1 cellular context compared by ENCODE assay signal in the genomic region with DNA sequence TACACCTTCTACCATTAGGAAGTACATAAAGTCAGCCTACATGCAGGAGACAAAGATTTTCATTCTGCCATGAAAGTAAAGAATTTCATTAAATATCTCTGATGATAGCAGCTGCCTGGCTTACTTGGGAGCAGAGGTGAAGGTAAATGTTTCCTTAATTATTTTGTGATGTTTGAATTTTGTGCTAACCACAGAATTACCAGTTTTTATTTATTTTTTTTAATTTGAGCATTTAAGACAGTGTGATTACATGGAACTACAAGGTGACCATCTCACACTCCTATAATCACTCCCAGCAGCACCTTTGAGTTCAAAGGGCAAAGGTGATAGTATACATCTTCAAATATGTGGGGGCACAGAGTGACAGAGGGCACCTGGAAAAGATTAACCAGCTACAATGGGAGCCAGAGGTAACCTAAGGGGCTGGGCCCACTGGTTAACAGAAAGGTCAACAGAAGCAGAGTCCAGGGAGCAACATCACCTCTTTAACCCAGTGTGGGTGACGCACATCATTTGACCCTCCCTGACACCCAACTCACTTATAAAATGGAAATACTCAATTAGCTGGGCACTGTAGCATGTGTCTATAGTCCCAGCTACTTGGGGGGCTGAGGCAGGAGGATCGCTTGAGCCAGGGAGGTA.
TF ChIP-seq lines count a peak whose summit lies in the region.

No MANE protein-coding gene starts in this region.

TF ChIP-seq in liver, 16 proteins besides CTCF, POLR2A, EP300 and RAD21 (continued from another document):
- TF ChIP-seq, protein P1, sequence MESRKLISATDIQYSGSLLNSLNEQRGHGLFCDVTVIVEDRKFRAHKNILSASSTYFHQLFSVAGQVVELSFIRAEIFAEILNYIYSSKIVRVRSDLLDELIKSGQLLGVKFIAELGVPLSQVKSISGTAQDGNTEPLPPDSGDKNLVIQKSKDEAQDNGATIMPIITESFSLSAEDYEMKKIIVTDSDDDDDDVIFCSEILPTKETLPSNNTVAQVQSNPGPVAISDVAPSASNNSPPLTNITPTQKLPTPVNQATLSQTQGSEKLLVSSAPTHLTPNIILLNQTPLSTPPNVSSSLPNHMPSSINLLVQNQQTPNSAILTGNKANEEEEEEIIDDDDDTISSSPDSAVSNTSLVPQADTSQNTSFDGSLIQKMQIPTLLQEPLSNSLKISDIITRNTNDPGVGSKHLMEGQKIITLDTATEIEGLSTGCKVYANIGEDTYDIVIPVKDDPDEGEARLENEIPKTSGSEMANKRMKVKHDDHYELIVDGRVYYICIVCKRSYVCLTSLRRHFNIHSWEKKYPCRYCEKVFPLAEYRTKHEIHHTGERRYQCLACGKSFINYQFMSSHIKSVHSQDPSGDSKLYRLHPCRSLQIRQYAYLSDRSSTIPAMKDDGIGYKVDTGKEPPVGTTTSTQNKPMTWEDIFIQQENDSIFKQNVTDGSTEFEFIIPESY (IDR thresholded peaks at IDR 0.05), result peak; percentile 86
- TF ChIP-seq FOXA1 (IDR thresholded peaks at IDR 0.05) (peak; percentile 92), RXRA (IDR thresholded peaks at IDR 0.05) (peak; percentile 97 to 98), EGR1 (IDR thresholded peaks at IDR 0.05; ENCODE audit: low read depth in 2 of 2) (peak; percentile 53 to 77), HNF4G (IDR thresholded peaks at IDR 0.05) (peak; percentile 89), JUND (IDR thresholded peaks at IDR 0.05) (peak; percentile 87 to 94), YY1 (IDR thresholded peaks at IDR 0.05) (peak; percentile 90), HNF4A (conservative IDR thresholded peaks at IDR 0.05) (peak; percentile 96 to 98), GABPA (IDR thresholded peaks at IDR 0.05 in 1 of 2, conservative IDR thresholded peaks at IDR 0.05 in 1 of 2) (peak in 1 of 2 donors; percentile 29), TAF1 (conservative IDR thresholded peaks at IDR 0.05) (peak; percentile 17)
- TF ChIP-seq, protein P2, sequence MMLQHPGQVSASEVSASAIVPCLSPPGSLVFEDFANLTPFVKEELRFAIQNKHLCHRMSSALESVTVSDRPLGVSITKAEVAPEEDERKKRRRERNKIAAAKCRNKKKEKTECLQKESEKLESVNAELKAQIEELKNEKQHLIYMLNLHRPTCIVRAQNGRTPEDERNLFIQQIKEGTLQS (IDR thresholded peaks at IDR 0.05), result peak; percentile 72
- TF ChIP-seq, protein P3, sequence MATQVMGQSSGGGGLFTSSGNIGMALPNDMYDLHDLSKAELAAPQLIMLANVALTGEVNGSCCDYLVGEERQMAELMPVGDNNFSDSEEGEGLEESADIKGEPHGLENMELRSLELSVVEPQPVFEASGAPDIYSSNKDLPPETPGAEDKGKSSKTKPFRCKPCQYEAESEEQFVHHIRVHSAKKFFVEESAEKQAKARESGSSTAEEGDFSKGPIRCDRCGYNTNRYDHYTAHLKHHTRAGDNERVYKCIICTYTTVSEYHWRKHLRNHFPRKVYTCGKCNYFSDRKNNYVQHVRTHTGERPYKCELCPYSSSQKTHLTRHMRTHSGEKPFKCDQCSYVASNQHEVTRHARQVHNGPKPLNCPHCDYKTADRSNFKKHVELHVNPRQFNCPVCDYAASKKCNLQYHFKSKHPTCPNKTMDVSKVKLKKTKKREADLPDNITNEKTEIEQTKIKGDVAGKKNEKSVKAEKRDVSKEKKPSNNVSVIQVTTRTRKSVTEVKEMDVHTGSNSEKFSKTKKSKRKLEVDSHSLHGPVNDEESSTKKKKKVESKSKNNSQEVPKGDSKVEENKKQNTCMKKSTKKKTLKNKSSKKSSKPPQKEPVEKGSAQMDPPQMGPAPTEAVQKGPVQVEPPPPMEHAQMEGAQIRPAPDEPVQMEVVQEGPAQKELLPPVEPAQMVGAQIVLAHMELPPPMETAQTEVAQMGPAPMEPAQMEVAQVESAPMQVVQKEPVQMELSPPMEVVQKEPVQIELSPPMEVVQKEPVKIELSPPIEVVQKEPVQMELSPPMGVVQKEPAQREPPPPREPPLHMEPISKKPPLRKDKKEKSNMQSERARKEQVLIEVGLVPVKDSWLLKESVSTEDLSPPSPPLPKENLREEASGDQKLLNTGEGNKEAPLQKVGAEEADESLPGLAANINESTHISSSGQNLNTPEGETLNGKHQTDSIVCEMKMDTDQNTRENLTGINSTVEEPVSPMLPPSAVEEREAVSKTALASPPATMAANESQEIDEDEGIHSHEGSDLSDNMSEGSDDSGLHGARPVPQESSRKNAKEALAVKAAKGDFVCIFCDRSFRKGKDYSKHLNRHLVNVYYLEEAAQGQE (IDR thresholded peaks at IDR 0.05), result peak; percentile 75
TF ChIP-seq in liver: peak in this region for 16.
